In genomic region chr6:3063340-3063732, GRCh38 we compare ENCODE assay signal across 8 cellular contexts. TPM values are rescaled to one million over a fixed set of nuclear protein-coding genes. Genes with fewer than 3 reads are reported as not detected.
DNase-seq lines count a peak whose midpoint lies in the region; ATAC-seq and TF ChIP-seq lines count a peak whose summit lies in the region.
"Not testable (repeated sequence)": the region's sequence is repeated elsewhere in the genome, so short reads cannot be mapped to it uniquely, and the experiment has no call there.

No MANE protein-coding gene starts in this region.

- H3K9me3 Mint-ChIP-seq in activated naive CD8-positive, alpha-beta T cell treated with anti-CD3 and anti-CD28 coated beads, Interleukin-2, amount 10 ng/mL, durations not matched to agents 7 days and 5 days; immature natural killer cell: not testable (repeated sequence)
- H3K9me3 Mint-ChIP-seq in endodermal cell: peaks cover 34% of the 10 kb centered on the region

- H3K4me2 ChIP-seq in BLaER1 treated with 17β-estradiol and CSF1 and Interleukin-3, amounts not matched to agents 10 nM and 100 nM: peak overlapping the region; percentile 52 to 99 (median 94); a peak in 21 of 22 replicates

- not testable (repeated sequence) for TF ChIP-seq CTCF in HFF-Myc (IDR thresholded peaks at IDR 0.05; ENCODE audit: low read depth, low read length, missing control alignments); endodermal cell (conservative IDR thresholded peaks at IDR 0.05); omental fat pad (IDR thresholded peaks at IDR 0.05); testis (IDR thresholded peaks at IDR 0.05)

- peak overlapping the region in 10 of 11 experiments; percentile 67 to 89 (median 80); a peak in 20 of 22 replicates for H3K9ac ChIP-seq in BLaER1 treated with 17β-estradiol and CSF1 and Interleukin-3, amounts not matched to agents 10 nM and 100 nM
- not testable (repeated sequence) for H3K9ac ChIP-seq in endodermal cell (ENCODE audit: extremely low read depth, low read length, poor library complexity, severe bottlenecking)

- ATAC-seq in activated naive CD8-positive, alpha-beta T cell treated with anti-CD3 and anti-CD28 coated beads, Interleukin-2, amount 10 ng/mL, durations not matched to agents 7 days and 5 days (ENCODE audit: low read depth): not testable (repeated sequence)
- peak; percentile 1 for ATAC-seq in omental fat pad (ENCODE audit: low FRiP score)

- DNase-seq in HFF-Myc (ENCODE audit: extremely low read depth, low read depth); activated naive CD8-positive, alpha-beta T cell treated with anti-CD3 and anti-CD28 coated beads, Interleukin-2, amount 10 ng/mL, durations not matched to agents 7 days and 5 days; immature natural killer cell; omental fat pad (ENCODE audit: low spot score); testis: not testable (repeated sequence)
- DNase-seq in SJSA1 (ENCODE audit: low read depth in 1 of 2, low spot score in 2 of 2) (peak in 1 of 2 experiments; percentile 43), endodermal cell (peak; percentile 60)

- H3K27me3 ChIP-seq in BLaER1 treated with 17β-estradiol and CSF1 and Interleukin-3, amounts not matched to agents 10 nM and 100 nM; SJSA1 (replicated peaks); endodermal cell (ENCODE audit: control insufficient read depth, insufficient read depth, low read length, poor library complexity, severe bottlenecking); testis: not testable (repeated sequence)

- intact Hi-C loops in testis (cut with DNase I; ENCODE audit: low total_unique reads): loop anchor here (5.0 kb wide), 1 partner anchor 71 kb away; no protein-coding TSS in a partner anchor

- H3K27ac ChIP-seq in BLaER1 treated with 17β-estradiol and CSF1 and Interleukin-3, amounts not matched to agents 10 nM and 100 nM: peak overlapping the region in 7 of 11 experiments; percentile 64 to 76 (median 73); a peak in 10 of 22 replicates
- H3K27ac ChIP-seq in SJSA1 (peak overlapping the region; percentile 33; the same call in 1 of the 2 replicates), testis (peak overlapping the region in 1 of 2 donors; percentile 90)
- not testable (repeated sequence) for H3K27ac ChIP-seq in endodermal cell (ENCODE audit: low read depth, low read length)

- H3K27me3 Mint-ChIP-seq in activated naive CD8-positive, alpha-beta T cell treated with anti-CD3 and anti-CD28 coated beads, Interleukin-2, amount 10 ng/mL, durations not matched to agents 7 days and 5 days: not testable (repeated sequence)
- H3K27me3 Mint-ChIP-seq in endodermal cell (ENCODE audit: insufficient read depth) (peaks cover 32% of the 10 kb centered on the region), immature natural killer cell (ENCODE audit: low read depth in 3 of 3) (peaks cover 2 to 15% (median 7%) of the 10 kb centered on the region in 3 donors)

- peak overlapping the region; percentile 78 for H3K27ac Mint-ChIP-seq in activated naive CD8-positive, alpha-beta T cell treated with anti-CD3 and anti-CD28 coated beads, Interleukin-2, amount 10 ng/mL, durations not matched to agents 7 days and 5 days
- H3K27ac Mint-ChIP-seq in endodermal cell: not testable (repeated sequence)
- peak overlapping the region; percentile 36 to 87 (median 60) for H3K27ac Mint-ChIP-seq in immature natural killer cell

- H3K4me3 ChIP-seq in BLaER1 treated with 17β-estradiol and CSF1 and Interleukin-3, amounts not matched to agents 10 nM and 100 nM: peak overlapping the region; percentile 79 to 90 (median 84)
- peak overlapping the region; percentile 55 for H3K4me3 ChIP-seq in HFF-Myc (replicated peaks; ENCODE audit: low read depth, low read length)
- H3K4me3 ChIP-seq in SJSA1: peak overlapping the region; percentile 70
- peak overlapping the region; percentile 92 for H3K4me3 ChIP-seq in endodermal cell (ENCODE audit: low read length)
- H3K4me3 ChIP-seq in testis: peak overlapping the region; percentile 77 to 89

- H4K20me1 ChIP-seq in BLaER1 treated with 17β-estradiol and CSF1 and Interleukin-3, amounts not matched to agents 10 nM and 100 nM: peaks cover 0 to 22% (median 0%) of the 10 kb centered on the region in 11 experiments; a peak in 7 of 22 replicates

- not testable (repeated sequence) for TF ChIP-seq POLR2A in testis (IDR thresholded peaks at IDR 0.05)

- peak overlapping the region; percentile 88 for H3K4me3 Mint-ChIP-seq in activated naive CD8-positive, alpha-beta T cell treated with anti-CD3 and anti-CD28 coated beads, Interleukin-2, amount 10 ng/mL, durations not matched to agents 7 days and 5 days
- H3K4me3 Mint-ChIP-seq in endodermal cell (peak overlapping the region; percentile 66), immature natural killer cell (peak overlapping the region; percentile 91 to 99 (median 96))

- not testable (repeated sequence) for H3K36me3 Mint-ChIP-seq in activated naive CD8-positive, alpha-beta T cell treated with anti-CD3 and anti-CD28 coated beads, Interleukin-2, amount 10 ng/mL, durations not matched to agents 7 days and 5 days; immature natural killer cell
- peaks cover 16% of the 10 kb centered on the region for H3K36me3 Mint-ChIP-seq in endodermal cell (ENCODE audit: low read depth)

- not testable (repeated sequence) for H3K36me3 ChIP-seq in BLaER1 treated with 17β-estradiol and CSF1 and Interleukin-3, amounts not matched to agents 10 nM and 100 nM; SJSA1; endodermal cell (ENCODE audit: control insufficient read depth, insufficient read depth, low read length); testis (ENCODE audit: low read depth, missing control alignments)

- peaks cover 48 to 69% (median 58%) of the 10 kb centered on the region in 10 experiments for H3K4me1 ChIP-seq in BLaER1 treated with 17β-estradiol and CSF1 and Interleukin-3, amounts not matched to agents 10 nM and 100 nM
- H3K4me1 ChIP-seq in SJSA1 (replicated peaks); endodermal cell (ENCODE audit: control insufficient read depth, insufficient read depth, low read length); testis: not testable (repeated sequence)

- H3K9me3 ChIP-seq in BLaER1 treated with 17β-estradiol and CSF1 and Interleukin-3, amounts not matched to agents 10 nM and 100 nM (replicated peaks in 1 of 11); SJSA1 (replicated peaks); endodermal cell (ENCODE audit: control insufficient read depth, low read length); testis: not testable (repeated sequence)

- WGBS in endodermal cell (ENCODE audit: insufficient coverage in 1 of 2, insufficient read length in 1 of 2), 2 experiments: 23% methylated on average over 11 of the region's 19 CpGs; no CpG with 5 or more reads in 1 of the 2 experiments
- WGBS in testis, 2 donors: 0 to 3% methylated on average over 1 to 17 of the region's 19 CpGs

- peaks cover 42% of the 10 kb centered on the region for H3K4me1 Mint-ChIP-seq in activated naive CD8-positive, alpha-beta T cell treated with anti-CD3 and anti-CD28 coated beads, Interleukin-2, amount 10 ng/mL, durations not matched to agents 7 days and 5 days
- not testable (repeated sequence) for H3K4me1 Mint-ChIP-seq in endodermal cell
- peaks cover 31 to 35% of the 10 kb centered on the region in 2 donors for H3K4me1 Mint-ChIP-seq in immature natural killer cell

- POLR2A ChIA-PET in activated naive CD8-positive, alpha-beta T cell treated with anti-CD3 and anti-CD28 coated beads, Interleukin-2, amount 10 ng/mL, durations not matched to agents 7 days and 5 days (lab: Charles Lee): interaction anchor here (0.6 to 1.7 kb wide), 29 partner anchors 10 to 521 kb away, joined by 3 to 37 read pairs (median 4); partner anchors contain the start of genes BPHL, NQO2, SERPINB1 and SERPINB6

RNA-seq across cellular contexts. Expression of gene RIPK1, which starts 5.0 kb away (rescaled TPM):
- total RNA-seq in SJSA1 (2014; rRNA removed; shearing (Covaris generic)): 12.6 and 20.2 TPM in 2 replicates
- 10 to 100 TPM; 31.9 to 32.6 TPM for total RNA-seq in activated naive CD8-positive, alpha-beta T cell treated with anti-CD3 and anti-CD28 coated beads, Interleukin-2, amount 10 ng/mL, durations not matched to agents 7 days and 5 days
- total RNA-seq in endodermal cell (10 to 100 TPM; 10.2 to 18.7 TPM), omental fat pad (10 to 100 TPM; 29.6 to 47.0 (median 31.1) TPM), testis (10 to 100 TPM; 16.7 to 19.3 TPM)
- 10.6 TPM for polyA plus RNA-seq in endodermal cell (2013, experiment 1 of 2)
- 10.9 TPM for polyA plus RNA-seq in endodermal cell (2013, experiment 2 of 2)
- polyA plus RNA-seq in immature natural killer cell (10 to 100 TPM; 13.8 to 32.6 (median 23.5) TPM), testis (ENCODE audit: insufficient read depth, low read depth, low replicate concordance) (14.3 TPM)

RNA-seq across cellular contexts. Expression of gene BPHL, which starts 55.2 kb away (rescaled TPM):
- total RNA-seq in SJSA1 (2014; rRNA removed; shearing (Covaris generic)): 16.8 and 18.7 TPM in 2 replicates
- total RNA-seq in activated naive CD8-positive, alpha-beta T cell treated with anti-CD3 and anti-CD28 coated beads, Interleukin-2, amount 10 ng/mL, durations not matched to agents 7 days and 5 days: 1 to 10 TPM; 7.7 to 8.4 TPM
- 10 to 100 TPM; 42.8 to 42.9 TPM for total RNA-seq in endodermal cell
- polyA plus RNA-seq in endodermal cell (2013, experiment 1 of 2): 33.5 TPM
- 32.0 TPM for polyA plus RNA-seq in endodermal cell (2013, experiment 2 of 2)
- 1 to 10 TPM; 7.5 to 9.7 (median 9.1) TPM for polyA plus RNA-seq in immature natural killer cell
- 10 to 100 TPM; 13.5 to 41.5 (median 20.9) TPM for total RNA-seq in omental fat pad
- 10 to 100 TPM; 16.8 TPM for total RNA-seq in testis
- 14.3 TPM for polyA plus RNA-seq in testis (ENCODE audit: insufficient read depth, low read depth, low replicate concordance)
